Comparison of ENCODE assay signal across 27 cellular contexts in genomic region chr1:201175820-201176500, GRCh38. TPM values are rescaled to one million over a fixed set of nuclear protein-coding genes. Genes with fewer than 3 reads are reported as not detected.
"Had no signal": no experiment of that assay in that cellular context is flagged by ENCODE, and none has a peak within 500 bp of the region (broad histone marks: within the 10 kb centered on the region; RNA-seq: fewer than 3 reads in every experiment).

No MANE protein-coding gene starts in this region.

- H3K9me3 ChIP-seq: gastroesophageal sphincter, left ventricle myocardium inferior, lower lobe of right lung, right atrium auricular region, thoracic aorta, tibial nerve, upper lobe of left lung, vagina had no signal

- DNase-seq: cerebellar nuclear complex; dorsolateral prefrontal cortex; effector CD4-positive, alpha-beta T cell; foreskin fibroblast; heart left ventricle; kidney glomerular epithelial cell; left colon; left ventricle myocardium inferior; lower lobe of right lung; naive B cell; sigmoid colon; stimulated activated CD4-positive, alpha-beta T cell treated with anti-CD3 and anti-CD28 coated beads, Interleukin-2, amount 100 ng/mL, for 48 hours; stimulated activated naive B cell treated with anti-CD40 and anti-IgM and Interleukin-4, amounts not matched to agents 10 μg/mL and 1 μg/mL and 100 μg/mL, for 72 hours; upper lobe of left lung had no signal

- H3K4me2 ChIP-seq: hepatocyte had no signal

- H2AFZ ChIP-seq: hepatocyte, parathyroid adenoma had no signal

- H3K4me1 ChIP-seq: parathyroid adenoma had no signal

- H3K36me3 ChIP-seq: gastroesophageal sphincter, heart left ventricle, left ventricle myocardium inferior, lower lobe of right lung, right atrium auricular region, sigmoid colon, thoracic aorta, tibial nerve, upper lobe of left lung, vagina had no signal

- H3K27me3 ChIP-seq: dorsolateral prefrontal cortex, gastroesophageal sphincter, heart left ventricle, hepatocyte, right atrium auricular region, sigmoid colon, tibial nerve, upper lobe of left lung, vagina had no signal

- H3K27ac ChIP-seq: dorsolateral prefrontal cortex, gastroesophageal sphincter, heart left ventricle, hepatocyte, left ventricle myocardium inferior, lower lobe of right lung, parathyroid adenoma, right atrium auricular region, sigmoid colon, thoracic aorta, tibial nerve, upper lobe of left lung, vagina had no signal

- H3K4me3 ChIP-seq: dorsolateral prefrontal cortex, gastroesophageal sphincter, heart left ventricle, hepatocyte, left ventricle myocardium inferior, lower lobe of right lung, right atrium auricular region, sigmoid colon, thoracic aorta, tibial nerve, upper lobe of left lung, vagina had no signal

- H3K9ac ChIP-seq: parathyroid adenoma had no signal

- ATAC-seq: gastroesophageal sphincter; heart left ventricle; stimulated activated naive B cell treated with anti-CD40 and anti-IgM and Interleukin-4, amounts not matched to agents 10 μg/mL and 1 μg/mL and 100 μg/mL, for 72 hours had no signal

- H3K79me2 ChIP-seq: hepatocyte, parathyroid adenoma had no signal

RNA-seq across cellular contexts. Expression of gene IGFN1, which starts 14.7 kb away (rescaled TPM):
- total RNA-seq: gastroesophageal sphincter; left ventricle myocardium inferior; natural killer cell treated with Interleukin-12 subunit alpha and Interleukin-12 subunit beta and Interleukin-15 and Interleukin-18, amount 100 ng/mL, for 72 hours; neural crest cell; right atrium auricular region; thoracic aorta; tibial nerve; vagina had no signal

RNA-seq across cellular contexts. Expression of gene ASCL5, which starts 49.0 kb away (rescaled TPM):
- total RNA-seq: esophagus mucosa; gastroesophageal sphincter; heart left ventricle; hepatocyte; left colon; left ventricle myocardium inferior; lower lobe of right lung; mononuclear cell; natural killer cell treated with Interleukin-12 subunit alpha and Interleukin-12 subunit beta and Interleukin-15 and Interleukin-18, amount 100 ng/mL, for 72 hours; neural crest cell; osteoblast; right atrium auricular region; sigmoid colon; skeletal muscle tissue; thoracic aorta; tibial nerve; upper lobe of left lung; vagina had no signal
- polyA plus RNA-seq: heart left ventricle, hepatocyte had no signal
